In the genomic region with DNA sequence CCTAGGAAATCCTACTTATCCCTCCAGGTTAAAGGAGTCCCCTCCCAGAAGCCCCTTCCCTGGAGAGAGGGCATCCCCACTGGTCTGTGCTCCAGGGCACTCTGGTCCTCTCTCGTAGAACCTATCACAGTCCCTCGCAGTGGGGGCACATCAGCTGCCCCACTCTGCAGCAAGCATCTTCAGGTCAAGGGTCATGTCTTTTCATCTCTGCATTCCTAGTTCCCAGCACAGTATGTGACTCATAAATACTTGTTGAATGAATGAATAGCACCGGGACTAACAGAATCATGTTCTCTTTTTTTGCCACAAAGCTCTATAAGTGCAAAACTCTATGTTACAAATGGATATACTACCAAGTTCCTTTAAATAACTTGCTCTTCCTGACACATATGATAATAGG, we compare ENCODE assay signal across 14 cellular contexts. TPM values are rescaled to one million over a fixed set of nuclear protein-coding genes. Genes with fewer than 3 reads are reported as not detected.
A peak's percentile ranks its signal among the peaks of the same experiment; 100 is the strongest.
DNase-seq lines count a peak whose midpoint lies in the region; TF ChIP-seq lines count a peak whose summit lies in the region.
"Had no signal": no experiment of that assay in that cellular context is flagged by ENCODE, and none has a peak within 500 bp of the region (broad histone marks: within the 10 kb centered on the region; RNA-seq: fewer than 3 reads in every experiment).

No MANE protein-coding gene starts in this region.

- no peaks in the 10 kb centered on the region for H3K9me3 Mint-ChIP-seq in MCF 10A (ENCODE audit: unreplicated experiment)
- no peaks in the 10 kb centered on the region for H3K9me3 Mint-ChIP-seq in activated T-helper 2 cell treated with anti-CD3 and anti-CD28 coated beads, Interferon-gamma antibody, Interleukin-2, Interleukin-4, amounts not matched to agents 10 μg/mL and 5 μg/mL and 100 μg/mL, durations not matched to agents 14 hours and 24 hours and 36 hours

- H3K36me3 ChIP-seq in breast epithelium (no peaks in the 10 kb centered on the region), transverse colon (no peaks in the 10 kb centered on the region)
- H3K36me3 ChIP-seq: cardiac muscle cell, gastrocnemius medialis, HAP-1, ovary had no signal

- no peak overlapping the region for H3K27ac Mint-ChIP-seq in MCF 10A (ENCODE audit: low read depth, unreplicated experiment)
- H3K27ac Mint-ChIP-seq in activated T-helper 2 cell treated with anti-CD3 and anti-CD28 coated beads, Interferon-gamma antibody, Interleukin-2, Interleukin-4, amounts not matched to agents 10 μg/mL and 5 μg/mL and 100 μg/mL, durations not matched to agents 14 hours and 24 hours and 36 hours, result no peak overlapping the region

- no peak overlapping the region for H3K4me3 ChIP-seq in breast epithelium
- H3K4me3 ChIP-seq in transverse colon, result no peak overlapping the region
- H3K4me3 ChIP-seq: cardiac muscle cell, gastrocnemius medialis, HAP-1, ovary had no signal

- intact Hi-C loops in MCF 10A (cut with micrococcal nuclease), result no loop called here
- intact Hi-C loops in breast epithelium (cut with DNase I; ENCODE audit: low total_unique reads), result no loop called here
- intact Hi-C loops in transverse colon (cut with DNase I; ENCODE audit: low total_unique reads), result no loop called here
- intact Hi-C loops in activated T-helper 2 cell treated with anti-CD3 and anti-CD28 coated beads, Interferon-gamma antibody, Interleukin-2, Interleukin-4, amounts not matched to agents 10 μg/mL and 5 μg/mL and 100 μg/mL, durations not matched to agents 14 hours and 24 hours and 36 hours (cut with micrococcal nuclease), result no loop called here

- DNase-seq in MCF 10A (ENCODE audit: unreplicated experiment) (peak; percentile 34), breast epithelium (ENCODE audit: low spot score in 2 of 2) (no peak), RWPE1 (ENCODE audit: low spot score) (peak; percentile 86), fibroblast of peridontal ligament (ENCODE audit: extremely low read depth) (peak; percentile 56), stromal cell of bone marrow (ENCODE audit: low read depth) (peak; percentile 22), transverse colon (no peak), OCI-M1 (lab: John Stamatoyannopoulos, UW) (no peak)
- DNase-seq in activated T-helper 2 cell treated with anti-CD3 and anti-CD28 coated beads, Interferon-gamma antibody, Interleukin-2, Interleukin-4, amounts not matched to agents 10 μg/mL and 5 μg/mL and 100 μg/mL, durations not matched to agents 14 hours and 24 hours and 36 hours (ENCODE audit: low spot score), result no peak
- DNase-seq: C1 segment of cervical spinal cord, gastrocnemius medialis, NCI-H524 treated with DMSO at 0.1 percent for 48 hours, ovary had no signal

- no TSS peak for BruUV-seq in MCF 10A (replicated peaks; lab: Mats Ljungman, UMichigan)

- no peak overlapping the region for H3K27ac ChIP-seq in breast epithelium
- H3K27ac ChIP-seq in RWPE1, result no peak overlapping the region
- no peak overlapping the region for H3K27ac ChIP-seq in transverse colon
- H3K27ac ChIP-seq: cardiac muscle cell, gastrocnemius medialis, ovary had no signal

- TF ChIP-seq CTCF in MCF 10A (IDR thresholded peaks at IDR 0.05; ENCODE audit: unreplicated experiment) (no peak), breast epithelium (IDR thresholded peaks at IDR 0.05) (no peak), RWPE1 (conservative IDR thresholded peaks at IDR 0.05; ENCODE audit: low read depth) (no peak), transverse colon (IDR thresholded peaks at IDR 0.05) (no peak)

- POLR2A ChIA-PET in MCF 10A (lab: Yijun Ruan, JAX) (interaction anchor here (0.6 to 1.3 kb wide), 3 partner anchors 12 to 326 kb away, joined by 3 to 4 read pairs (median 3); a partner anchor contains a TSS), RWPE1 (lab: Yijun Ruan, JAX; ENCODE audit: low non-redundant PET) (interaction anchor here (0.6 kb wide), 1 partner anchor 58 kb away, joined by 3 read pairs; no protein-coding TSS in a partner anchor)

- TF ChIP-seq EP300 in transverse colon (IDR thresholded peaks at IDR 0.05; ENCODE audit: low read depth), result no peak

- H3K4me3 Mint-ChIP-seq in MCF 10A (ENCODE audit: unreplicated experiment), result no peak overlapping the region
- H3K4me3 Mint-ChIP-seq in activated T-helper 2 cell treated with anti-CD3 and anti-CD28 coated beads, Interferon-gamma antibody, Interleukin-2, Interleukin-4, amounts not matched to agents 10 μg/mL and 5 μg/mL and 100 μg/mL, durations not matched to agents 14 hours and 24 hours and 36 hours (ENCODE audit: low read depth), result no peak overlapping the region

- H3K27me3 ChIP-seq in breast epithelium (no peaks in the 10 kb centered on the region), transverse colon (no peaks in the 10 kb centered on the region)
- H3K27me3 ChIP-seq: cardiac muscle cell, gastrocnemius medialis, ovary had no signal

- no peak for TF ChIP-seq POLR2A in breast epithelium (IDR thresholded peaks at IDR 0.05)
- no peak for TF ChIP-seq POLR2A in transverse colon (IDR thresholded peaks at IDR 0.05)

- 50 to 84% methylated on average over 1 to 3 of the region's 3 CpGs for WGBS in transverse colon (ENCODE audit: low coverage in 1 of 2), 2 donors

- no peaks in the 10 kb centered on the region for H3K9me3 ChIP-seq in breast epithelium
- no peaks in the 10 kb centered on the region for H3K9me3 ChIP-seq in transverse colon
- H3K9me3 ChIP-seq: gastrocnemius medialis, HAP-1, ovary had no signal

- H3K27me3 Mint-ChIP-seq in MCF 10A (ENCODE audit: insufficient read depth, unreplicated experiment), result no peaks in the 10 kb centered on the region
- no peaks in the 10 kb centered on the region for H3K27me3 Mint-ChIP-seq in activated T-helper 2 cell treated with anti-CD3 and anti-CD28 coated beads, Interferon-gamma antibody, Interleukin-2, Interleukin-4, amounts not matched to agents 10 μg/mL and 5 μg/mL and 100 μg/mL, durations not matched to agents 14 hours and 24 hours and 36 hours (ENCODE audit: low read depth)

- no peaks in the 10 kb centered on the region for H3K36me3 Mint-ChIP-seq in MCF 10A (ENCODE audit: insufficient read depth, unreplicated experiment)
- H3K36me3 Mint-ChIP-seq in activated T-helper 2 cell treated with anti-CD3 and anti-CD28 coated beads, Interferon-gamma antibody, Interleukin-2, Interleukin-4, amounts not matched to agents 10 μg/mL and 5 μg/mL and 100 μg/mL, durations not matched to agents 14 hours and 24 hours and 36 hours (ENCODE audit: low read depth), result peaks cover 47% of the 10 kb centered on the region

- no peaks in the 10 kb centered on the region for H3K4me1 ChIP-seq in breast epithelium
- H3K4me1 ChIP-seq in transverse colon, result peaks cover 0 to 10% (median 0%) of the 10 kb centered on the region in 4 donors
- H3K4me1 ChIP-seq: HAP-1 had no signal

- in situ Hi-C loops in transverse colon (cut with MboI; ENCODE audit: low pct_ligation_motif_present in 1 of 4, low pct_unique_long_range_greater_than_20kb in 1 of 4, low sequenced_read_pairs in 3 of 4), result no loop called here

- H3K4me1 Mint-ChIP-seq in MCF 10A (ENCODE audit: insufficient read depth, unreplicated experiment), result peaks cover 10% of the 10 kb centered on the region
- peaks cover 33% of the 10 kb centered on the region for H3K4me1 Mint-ChIP-seq in activated T-helper 2 cell treated with anti-CD3 and anti-CD28 coated beads, Interferon-gamma antibody, Interleukin-2, Interleukin-4, amounts not matched to agents 10 μg/mL and 5 μg/mL and 100 μg/mL, durations not matched to agents 14 hours and 24 hours and 36 hours (ENCODE audit: low read depth)

- CTCF ChIA-PET in MCF 10A (lab: Yijun Ruan, JAX), result interaction anchor here (0.8 kb wide), 1 partner anchor 22 kb away, joined by 4 read pairs; no protein-coding TSS in a partner anchor
- CTCF ChIA-PET in RWPE1 (lab: Yijun Ruan, JAX), result interaction anchor here (0.6 to 1.2 kb wide), 3 partner anchors 22 to 181 kb away, joined by 3 to 7 read pairs (median 4); no protein-coding TSS in a partner anchor

RNA-seq across cellular contexts. Expression of a gene that starts 36.0 kb away (rescaled TPM):
- total RNA-seq in MCF 10A (2022) (0.17 and 0.44 TPM in 2 replicates), breast epithelium (1 to 10 TPM; 3.1 to 7.8 (median 4.3) TPM), transverse colon (100 to 1,000 TPM in 1 of 4 donors, 10 to 100 TPM in 3; 32.5 to 164 (median 54.8) TPM)
- 34.3 and 34.9 TPM in 2 replicates for total RNA-seq in activated T-helper 2 cell treated with anti-CD3 and anti-CD28 coated beads, Interferon-gamma antibody, Interleukin-2, Interleukin-4, amounts not matched to agents 10 μg/mL and 5 μg/mL and 100 μg/mL, durations not matched to agents 14 hours and 24 hours and 36 hours

Comparison
In these comparisons a context has a peak if more than half of its experiments do, and no peak if none do; other contexts are left out.
1. DNase-seq: peak in MCF 10A (single experiment), RWPE1 (single experiment), fibroblast of peridontal ligament (single experiment) and stromal cell of bone marrow (single experiment); none in breast epithelium (0 of 2), transverse colon (single experiment), activated T-helper 2 cell treated with anti-CD3 and anti-CD28 coated beads, Interferon-gamma antibody, Interleukin-2, Interleukin-4, amounts not matched to agents 10 μg/mL and 5 μg/mL and 100 μg/mL, durations not matched to agents 14 hours and 24 hours and 36 hours (single experiment) and OCI-M1 (single experiment).